Comparison of ENCODE assay signal across 11 cellular contexts in genomic region chr6:99604161-99605073, GRCh38. TPM values are rescaled to one million over a fixed set of nuclear protein-coding genes. Genes with fewer than 3 reads are reported as not detected.
DNase-seq lines count a peak whose midpoint lies in the region; ATAC-seq, FAIRE-seq and TF ChIP-seq lines count a peak whose summit lies in the region.
"Had no signal": no experiment of that assay in that cellular context is flagged by ENCODE, and none has a peak within 500 bp of the region (broad histone marks: within the 10 kb centered on the region; RNA-seq: fewer than 3 reads in every experiment).

No MANE protein-coding gene starts in this region.

- H3K9ac ChIP-seq in iPS-15b (ENCODE audit: low read depth, low read length), result no peak overlapping the region

- peak overlapping the region; percentile 22 for H3K4me3 Mint-ChIP-seq in activated CD4-positive, alpha-beta T cell treated with anti-CD3 and anti-CD28 coated beads, Interleukin-2, amount 10 ng/mL, durations not matched to agents 7 days and 5 days
- H3K4me3 Mint-ChIP-seq in activated CD4-positive, alpha-beta memory T cell treated with anti-CD3 and anti-CD28 coated beads for 36 hours, result peak overlapping the region; percentile 35
- peak overlapping the region; percentile 67 for H3K4me3 Mint-ChIP-seq in stimulated activated memory B cell treated with anti-CD40 and anti-IgM and Interleukin-4, amounts not matched to agents 10 μg/mL and 1 μg/mL and 100 μg/mL, for 72 hours

- H3K9me3 ChIP-seq in iPS-15b (ENCODE audit: control insufficient read depth, insufficient read depth, low read length), result no peaks in the 10 kb centered on the region

- H3K27me3 ChIP-seq in iPS-15b (ENCODE audit: control insufficient read depth, insufficient read depth, low read length), result peaks cover 100% of the 10 kb centered on the region

- no peak for TF ChIP-seq POLR2A in H54 (IDR thresholded peaks at IDR 0.05; ENCODE audit: low read depth, low read length)

- H3K4me1 ChIP-seq in iPS-15b (ENCODE audit: control insufficient read depth, insufficient read depth, low read length), result peaks cover 3% of the 10 kb centered on the region

- ATAC-seq in stimulated activated memory B cell treated with anti-CD40 and anti-IgM and Interleukin-4, amounts not matched to agents 10 μg/mL and 1 μg/mL and 100 μg/mL, for 72 hours, result no peak

- peak overlapping the region; percentile 41 for H3K27ac Mint-ChIP-seq in activated CD4-positive, alpha-beta T cell treated with anti-CD3 and anti-CD28 coated beads, Interleukin-2, amount 10 ng/mL, durations not matched to agents 7 days and 5 days
- H3K27ac Mint-ChIP-seq in activated CD4-positive, alpha-beta memory T cell treated with anti-CD3 and anti-CD28 coated beads for 36 hours, result no peak overlapping the region
- H3K27ac Mint-ChIP-seq in stimulated activated memory B cell treated with anti-CD40 and anti-IgM and Interleukin-4, amounts not matched to agents 10 μg/mL and 1 μg/mL and 100 μg/mL, for 72 hours, result no peak overlapping the region

- CTCF ChIA-PET in activated CD4-positive, alpha-beta T cell treated with anti-CD3 and anti-CD28 coated beads, Interleukin-2, amount 10 ng/mL, durations not matched to agents 7 days and 5 days (lab: Charles Lee), result interaction anchor here (0.8 to 1.5 kb wide), 2 partner anchors 13 to 852 kb away, joined by 3 to 5 read pairs; no protein-coding TSS in a partner anchor
- CTCF ChIA-PET in activated CD4-positive, alpha-beta memory T cell treated with anti-CD3 and anti-CD28 coated beads for 36 hours (lab: Charles Lee), result interaction anchor here (1.2 to 1.8 kb wide), 5 partner anchors 15 to 36 kb away, joined by 3 to 7 read pairs (median 4); partner anchors contain the start of gene CCNC

- peaks cover 89% of the 10 kb centered on the region for H3K27me3 Mint-ChIP-seq in activated CD4-positive, alpha-beta T cell treated with anti-CD3 and anti-CD28 coated beads, Interleukin-2, amount 10 ng/mL, durations not matched to agents 7 days and 5 days
- H3K27me3 Mint-ChIP-seq in activated CD4-positive, alpha-beta memory T cell treated with anti-CD3 and anti-CD28 coated beads for 36 hours, result peaks cover 80% of the 10 kb centered on the region
- peaks cover 87% of the 10 kb centered on the region for H3K27me3 Mint-ChIP-seq in stimulated activated memory B cell treated with anti-CD40 and anti-IgM and Interleukin-4, amounts not matched to agents 10 μg/mL and 1 μg/mL and 100 μg/mL, for 72 hours

- no peaks in the 10 kb centered on the region for H3K9me3 Mint-ChIP-seq in activated CD4-positive, alpha-beta T cell treated with anti-CD3 and anti-CD28 coated beads, Interleukin-2, amount 10 ng/mL, durations not matched to agents 7 days and 5 days
- H3K9me3 Mint-ChIP-seq in activated CD4-positive, alpha-beta memory T cell treated with anti-CD3 and anti-CD28 coated beads for 36 hours, result no peaks in the 10 kb centered on the region
- H3K9me3 Mint-ChIP-seq in stimulated activated memory B cell treated with anti-CD40 and anti-IgM and Interleukin-4, amounts not matched to agents 10 μg/mL and 1 μg/mL and 100 μg/mL, for 72 hours, result no peaks in the 10 kb centered on the region

- POLR2A ChIA-PET in activated CD4-positive, alpha-beta T cell treated with anti-CD3 and anti-CD28 coated beads, Interleukin-2, amount 10 ng/mL, durations not matched to agents 7 days and 5 days (lab: Charles Lee), result no interaction called here
- POLR2A ChIA-PET in activated CD4-positive, alpha-beta memory T cell treated with anti-CD3 and anti-CD28 coated beads for 36 hours (lab: Charles Lee), result interaction anchor here (0.6 to 1.2 kb wide), 3 partner anchors 12 to 176 kb away, joined by 3 to 6 read pairs (median 3); no protein-coding TSS in a partner anchor

- H3K36me3 Mint-ChIP-seq in activated CD4-positive, alpha-beta T cell treated with anti-CD3 and anti-CD28 coated beads, Interleukin-2, amount 10 ng/mL, durations not matched to agents 7 days and 5 days (ENCODE audit: low read depth), result no peaks in the 10 kb centered on the region
- peaks cover 2% of the 10 kb centered on the region for H3K36me3 Mint-ChIP-seq in activated CD4-positive, alpha-beta memory T cell treated with anti-CD3 and anti-CD28 coated beads for 36 hours
- H3K36me3 Mint-ChIP-seq in stimulated activated memory B cell treated with anti-CD40 and anti-IgM and Interleukin-4, amounts not matched to agents 10 μg/mL and 1 μg/mL and 100 μg/mL, for 72 hours, result no peaks in the 10 kb centered on the region

- intact Hi-C loops in activated CD4-positive, alpha-beta memory T cell treated with anti-CD3 and anti-CD28 coated beads for 36 hours (cut with micrococcal nuclease), result loop anchor here (1.0 to 5.0 kb wide), 2 partner anchors 14 to 853 kb away; no protein-coding TSS in a partner anchor

- H3K36me3 ChIP-seq in iPS-15b (ENCODE audit: control insufficient read depth, insufficient read depth, low read length), result no peaks in the 10 kb centered on the region

- H3K4me3 ChIP-seq in iPS-15b (ENCODE audit: low read depth, low read length), result peak overlapping the region; percentile 32

- peaks cover 31% of the 10 kb centered on the region for H3K4me1 Mint-ChIP-seq in activated CD4-positive, alpha-beta T cell treated with anti-CD3 and anti-CD28 coated beads, Interleukin-2, amount 10 ng/mL, durations not matched to agents 7 days and 5 days
- peaks cover 27% of the 10 kb centered on the region for H3K4me1 Mint-ChIP-seq in activated CD4-positive, alpha-beta memory T cell treated with anti-CD3 and anti-CD28 coated beads for 36 hours (ENCODE audit: low read depth)
- peaks cover 25% of the 10 kb centered on the region for H3K4me1 Mint-ChIP-seq in stimulated activated memory B cell treated with anti-CD40 and anti-IgM and Interleukin-4, amounts not matched to agents 10 μg/mL and 1 μg/mL and 100 μg/mL, for 72 hours

- FAIRE-seq in H54 (lab: Jason Lieb, UNC), result no peak
- FAIRE-seq: colon had no signal

- no peak for DNase-seq in activated CD4-positive, alpha-beta T cell treated with anti-CD3 and anti-CD28 coated beads, Interleukin-2, amount 10 ng/mL, durations not matched to agents 7 days and 5 days
- DNase-seq in activated CD4-positive, alpha-beta T cell treated with anti-CD3 and anti-CD28 coated beads for 4 hours, result no peak
- no peak for DNase-seq in activated CD4-positive, alpha-beta memory T cell treated with anti-CD3 and anti-CD28 coated beads for 36 hours
- no peak for DNase-seq in 8988T
- no peak for DNase-seq in H54 (ENCODE audit: insufficient read length, low spot score)
- no peak for DNase-seq in NCI-H1092 treated with DMSO at 0.1 percent for 48 hours (lab: John Stamatoyannopoulos, UW)
- DNase-seq: activated CD4-positive, CD25-positive, alpha-beta regulatory T cell treated with anti-CD3 and anti-CD28 coated beads, Interleukin-2, amount 50 U/mL, for 72 hours; Karpas-422 had no signal

RNA-seq across cellular contexts. Expression of gene PRDM13, which starts 2.2 kb away (rescaled TPM):
- total RNA-seq in activated CD4-positive, alpha-beta T cell treated with anti-CD3 and anti-CD28 coated beads, Interleukin-2, amount 10 ng/mL, durations not matched to agents 7 days and 5 days, result not detected
- not detected for total RNA-seq in activated CD4-positive, alpha-beta memory T cell treated with anti-CD3 and anti-CD28 coated beads for 36 hours

RNA-seq across cellular contexts. Expression of gene CCNC, which starts 36.0 kb away (rescaled TPM):
- total RNA-seq in activated CD4-positive, alpha-beta T cell treated with anti-CD3 and anti-CD28 coated beads, Interleukin-2, amount 10 ng/mL, durations not matched to agents 7 days and 5 days, result 10 to 100 TPM; 29.3 to 34.8 TPM
- total RNA-seq in activated CD4-positive, alpha-beta memory T cell treated with anti-CD3 and anti-CD28 coated beads for 36 hours, result 10 to 100 TPM; 59.9 to 64.0 TPM
